Comparison of ENCODE assay signal across 10 cellular contexts in the genomic region with DNA sequence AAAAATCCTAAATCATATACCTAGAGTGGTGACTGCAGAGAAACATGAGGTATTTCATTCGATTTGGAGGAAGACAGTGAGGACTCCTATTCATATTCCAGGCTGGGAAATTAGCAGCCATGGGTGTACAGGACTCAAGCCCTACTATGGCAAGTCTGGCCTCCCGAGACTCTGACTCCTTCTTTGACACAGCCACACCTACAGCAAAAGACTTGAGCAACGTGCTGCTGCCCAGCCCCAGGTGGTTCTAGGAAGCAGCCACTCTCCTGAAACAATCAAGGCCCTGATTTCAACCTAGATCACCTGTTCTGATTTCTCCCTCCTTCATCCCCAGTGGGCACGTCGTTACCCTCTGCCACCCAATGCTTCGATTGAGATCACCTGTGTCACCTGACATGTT.
"Had no signal": no experiment of that assay in that cellular context is flagged by ENCODE, and none has a peak within 500 bp of the region (broad histone marks: within the 10 kb centered on the region; RNA-seq: fewer than 3 reads in every experiment).

No MANE protein-coding gene starts in this region.

- H3K36me3 Mint-ChIP-seq: IgD-negative memory B cell had no signal

- FAIRE-seq: HepG2, HTR-8/SVneo had no signal

- H3K36me3 ChIP-seq: HAP-1 had no signal

- DNase-seq: GM23248, GOT3, H7, HFFc6, KBM-7 had no signal

- H3K9ac ChIP-seq: GM23248 had no signal

- H3K9me3 Mint-ChIP-seq: HFFc6, IgD-negative memory B cell had no signal

- H3K27ac Mint-ChIP-seq: HFFc6, IgD-negative memory B cell had no signal

- ATAC-seq: HCT116, HepG2 had no signal

- H3K4me3 ChIP-seq: GM23248, HAP-1 had no signal

- H3K27ac ChIP-seq: GM23248 had no signal

- H3K4me3 Mint-ChIP-seq: HFFc6, IgD-negative memory B cell had no signal

- H2AFZ ChIP-seq: GM23248 had no signal

- H3K9me3 ChIP-seq: HAP-1 had no signal

- H3K4me1 ChIP-seq: HAP-1 had no signal
